1 cellular context compared by ENCODE assay signal in the genomic region with DNA sequence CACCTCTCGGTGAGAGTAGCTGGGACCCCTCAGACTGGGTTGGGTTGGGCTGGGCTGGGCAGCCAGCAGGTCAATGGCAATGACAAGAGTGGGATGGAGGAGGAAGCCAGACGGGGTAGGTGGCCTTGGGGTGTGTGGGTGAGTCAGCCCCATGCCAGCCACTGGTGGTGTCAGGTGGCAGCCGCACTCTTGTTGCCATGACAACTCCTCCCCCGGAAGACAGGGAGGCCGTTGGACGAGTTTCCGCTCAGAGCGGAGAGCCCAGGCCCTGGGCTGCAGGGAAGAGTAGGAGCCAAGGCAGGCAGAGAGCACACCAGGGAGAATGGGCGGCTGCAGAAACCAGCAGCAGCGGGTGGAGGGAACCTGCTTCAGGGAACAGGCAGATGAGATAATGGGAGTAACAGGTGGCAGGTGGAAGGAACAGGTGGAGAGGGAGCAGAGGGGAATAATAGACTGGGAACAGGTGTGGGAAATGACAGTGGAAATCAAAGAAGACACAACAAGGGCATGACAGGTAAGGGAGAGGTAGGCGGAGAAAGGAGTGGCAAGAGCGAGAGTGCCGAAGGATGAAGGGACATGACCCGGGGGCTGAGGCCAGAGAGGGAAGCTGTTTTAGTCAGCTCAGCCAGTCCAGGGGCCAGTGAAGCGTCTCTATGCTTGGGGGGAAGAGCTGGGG.
A peak's percentile ranks its signal among the peaks of the same experiment; 100 is the strongest.
TF ChIP-seq lines count a peak whose summit lies in the region.

No MANE protein-coding gene starts in this region.

TF ChIP-seq in SK-N-SH, 30 proteins besides CTCF, POLR2A, EP300 and RAD21 (continued from another document):
- TF ChIP-seq, protein P1, sequence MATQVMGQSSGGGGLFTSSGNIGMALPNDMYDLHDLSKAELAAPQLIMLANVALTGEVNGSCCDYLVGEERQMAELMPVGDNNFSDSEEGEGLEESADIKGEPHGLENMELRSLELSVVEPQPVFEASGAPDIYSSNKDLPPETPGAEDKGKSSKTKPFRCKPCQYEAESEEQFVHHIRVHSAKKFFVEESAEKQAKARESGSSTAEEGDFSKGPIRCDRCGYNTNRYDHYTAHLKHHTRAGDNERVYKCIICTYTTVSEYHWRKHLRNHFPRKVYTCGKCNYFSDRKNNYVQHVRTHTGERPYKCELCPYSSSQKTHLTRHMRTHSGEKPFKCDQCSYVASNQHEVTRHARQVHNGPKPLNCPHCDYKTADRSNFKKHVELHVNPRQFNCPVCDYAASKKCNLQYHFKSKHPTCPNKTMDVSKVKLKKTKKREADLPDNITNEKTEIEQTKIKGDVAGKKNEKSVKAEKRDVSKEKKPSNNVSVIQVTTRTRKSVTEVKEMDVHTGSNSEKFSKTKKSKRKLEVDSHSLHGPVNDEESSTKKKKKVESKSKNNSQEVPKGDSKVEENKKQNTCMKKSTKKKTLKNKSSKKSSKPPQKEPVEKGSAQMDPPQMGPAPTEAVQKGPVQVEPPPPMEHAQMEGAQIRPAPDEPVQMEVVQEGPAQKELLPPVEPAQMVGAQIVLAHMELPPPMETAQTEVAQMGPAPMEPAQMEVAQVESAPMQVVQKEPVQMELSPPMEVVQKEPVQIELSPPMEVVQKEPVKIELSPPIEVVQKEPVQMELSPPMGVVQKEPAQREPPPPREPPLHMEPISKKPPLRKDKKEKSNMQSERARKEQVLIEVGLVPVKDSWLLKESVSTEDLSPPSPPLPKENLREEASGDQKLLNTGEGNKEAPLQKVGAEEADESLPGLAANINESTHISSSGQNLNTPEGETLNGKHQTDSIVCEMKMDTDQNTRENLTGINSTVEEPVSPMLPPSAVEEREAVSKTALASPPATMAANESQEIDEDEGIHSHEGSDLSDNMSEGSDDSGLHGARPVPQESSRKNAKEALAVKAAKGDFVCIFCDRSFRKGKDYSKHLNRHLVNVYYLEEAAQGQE (IDR thresholded peaks at IDR 0.05; ENCODE audit: low read depth, low read length): no peak
- peak; percentile 68; the same call in 1 of the 2 replicates for TF ChIP-seq FOSL2 (IDR thresholded peaks at IDR 0.05; ENCODE audit: borderline replicate concordance, low read depth)
- TF ChIP-seq RXRA (IDR thresholded peaks at IDR 0.05; ENCODE audit: borderline replicate concordance, low read depth): no peak
- no peak; the same call in 1 of the 2 replicates for TF ChIP-seq TCF12 (IDR thresholded peaks at IDR 0.05)
- TF ChIP-seq PBX3 (IDR thresholded peaks at IDR 0.05): no peak
- TF ChIP-seq CHD2 (IDR thresholded peaks at IDR 0.05; ENCODE audit: low read length, partially characterized antibody): no peak
- TF ChIP-seq MEF2A (IDR thresholded peaks at IDR 0.05; ENCODE audit: borderline replicate concordance, low read depth): no peak
- TF ChIP-seq RFX5 (IDR thresholded peaks at IDR 0.05; ENCODE audit: low read length): peak; percentile 51; the same call in 1 of the 2 replicates
- TF ChIP-seq, protein P2, sequence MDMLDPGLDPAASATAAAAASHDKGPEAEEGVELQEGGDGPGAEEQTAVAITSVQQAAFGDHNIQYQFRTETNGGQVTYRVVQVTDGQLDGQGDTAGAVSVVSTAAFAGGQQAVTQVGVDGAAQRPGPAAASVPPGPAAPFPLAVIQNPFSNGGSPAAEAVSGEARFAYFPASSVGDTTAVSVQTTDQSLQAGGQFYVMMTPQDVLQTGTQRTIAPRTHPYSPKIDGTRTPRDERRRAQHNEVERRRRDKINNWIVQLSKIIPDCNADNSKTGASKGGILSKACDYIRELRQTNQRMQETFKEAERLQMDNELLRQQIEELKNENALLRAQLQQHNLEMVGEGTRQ (IDR thresholded peaks at IDR 0.05; ENCODE audit: borderline replicate concordance, low read depth, low read length): no peak
- TF ChIP-seq, protein P3, sequence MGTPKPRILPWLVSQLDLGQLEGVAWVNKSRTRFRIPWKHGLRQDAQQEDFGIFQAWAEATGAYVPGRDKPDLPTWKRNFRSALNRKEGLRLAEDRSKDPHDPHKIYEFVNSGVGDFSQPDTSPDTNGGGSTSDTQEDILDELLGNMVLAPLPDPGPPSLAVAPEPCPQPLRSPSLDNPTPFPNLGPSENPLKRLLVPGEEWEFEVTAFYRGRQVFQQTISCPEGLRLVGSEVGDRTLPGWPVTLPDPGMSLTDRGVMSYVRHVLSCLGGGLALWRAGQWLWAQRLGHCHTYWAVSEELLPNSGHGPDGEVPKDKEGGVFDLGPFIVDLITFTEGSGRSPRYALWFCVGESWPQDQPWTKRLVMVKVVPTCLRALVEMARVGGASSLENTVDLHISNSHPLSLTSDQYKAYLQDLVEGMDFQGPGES (IDR thresholded peaks at IDR 0.05; ENCODE audit: low read depth, low read length): no peak
- TF ChIP-seq, protein P4, sequence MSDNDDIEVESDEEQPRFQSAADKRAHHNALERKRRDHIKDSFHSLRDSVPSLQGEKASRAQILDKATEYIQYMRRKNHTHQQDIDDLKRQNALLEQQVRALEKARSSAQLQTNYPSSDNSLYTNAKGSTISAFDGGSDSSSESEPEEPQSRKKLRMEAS (IDR thresholded peaks at IDR 0.05; ENCODE audit: low read depth): no peak
- TF ChIP-seq GATA2 (CRISPR knock-in tag; IDR thresholded peaks at IDR 0.05): no peak
- TF ChIP-seq GABPA (IDR thresholded peaks at IDR 0.05; ENCODE audit: low read depth): peak; percentile 68
- no peak for TF ChIP-seq EZH2phosphoT487 (IDR thresholded peaks at IDR 0.05; ENCODE audit: borderline replicate concordance, low read depth)
- TF ChIP-seq TAF1 (IDR thresholded peaks at IDR 0.05; ENCODE audit: borderline replicate concordance, low read depth, low read length): no peak
- TF ChIP-seq USF1 (IDR thresholded peaks at IDR 0.05; ENCODE audit: borderline replicate concordance, low read depth): no peak
- peak; percentile 36; the same call in 1 of the 2 replicates for TF ChIP-seq POLR2AphosphoS5 (IDR thresholded peaks at IDR 0.05; ENCODE audit: low read depth, low read length)
TF ChIP-seq in SK-N-SH: peak in this region for 5.
